18 cellular contexts compared by ENCODE assay signal in genomic region chr7:80087051-80087767, GRCh38. TPM values are rescaled to one million over a fixed set of nuclear protein-coding genes. Genes with fewer than 3 reads are reported as not detected.
DNase-seq lines count a peak whose midpoint lies in the region; ATAC-seq and TF ChIP-seq lines count a peak whose summit lies in the region.
"Had no signal": no experiment of that assay in that cellular context is flagged by ENCODE, and none has a peak within 500 bp of the region (broad histone marks: within the 10 kb centered on the region; RNA-seq: fewer than 3 reads in every experiment).

No MANE protein-coding gene starts in this region.

- no peak for TF ChIP-seq RAD21 in HCT116 (IDR thresholded peaks at IDR 0.05; ENCODE audit: low read depth)

- H2AFZ ChIP-seq in HCT116 (ENCODE audit: low read depth, low read length, poor library complexity, severe bottlenecking) (peak overlapping the region; percentile 96), hepatocyte (no peak overlapping the region), smooth muscle cell (ENCODE audit: low read depth) (peak overlapping the region; percentile 14)
- H2AFZ ChIP-seq: PC-9 had no signal

- TF ChIP-seq CTCF in HCT116 (IDR thresholded peaks at IDR 0.05 in 2 of 3, conservative IDR thresholded peaks at IDR 0.05 in 1 of 3; ENCODE audit: borderline replicate concordance in 1 of 3, insufficient read depth in 1 of 3, low read depth in 2 of 3, low read length in 2 of 3) = no peak
- no peak for TF ChIP-seq CTCF in hepatocyte (IDR thresholded peaks at IDR 0.05; ENCODE audit: poor library complexity)
- no peak for TF ChIP-seq CTCF in smooth muscle cell (IDR thresholded peaks at IDR 0.05; ENCODE audit: borderline replicate concordance, insufficient read depth, poor library complexity, severe bottlenecking)

- DNase-seq in HCT116 (ENCODE audit: low read depth, low spot score) (peak; percentile 27), adipocyte (ENCODE audit: low read depth) (peak; percentile 65), hepatocyte (ENCODE audit: low spot score) (no peak), smooth muscle cell (lab: John Stamatoyannopoulos, UW; ENCODE audit: unreplicated experiment) (no peak)
- DNase-seq in effector memory CD8-positive, alpha-beta T cell = no peak
- DNase-seq: CD8-positive, alpha-beta memory T cell; cortex of kidney; gastrocnemius medialis; left cardiac atrium; MM.1S; PC-9; stimulated activated CD4-positive, alpha-beta T cell treated with anti-CD3 and anti-CD28 coated beads, Interleukin-4, amount 100 ng/mL, for 4 hours; T-helper 9 cell had no signal

- no peaks in the 10 kb centered on the region for H3K36me3 ChIP-seq in HCT116 (ENCODE audit: control insufficient read depth in 1 of 2, insufficient read depth in 2 of 2, low read length in 2 of 2)
- no peaks in the 10 kb centered on the region for H3K36me3 ChIP-seq in adipocyte (ENCODE audit: control insufficient read depth, insufficient read depth, low read length, severe bottlenecking)
- no peaks in the 10 kb centered on the region for H3K36me3 ChIP-seq in hepatocyte (replicated peaks; ENCODE audit: insufficient read depth, low read depth)
- H3K36me3 ChIP-seq in smooth muscle cell (ENCODE audit: low read depth) = no peaks in the 10 kb centered on the region
- H3K36me3 ChIP-seq: gastrocnemius medialis, neutrophil had no signal

- no peak overlapping the region for H3K4me3 Mint-ChIP-seq in activated T-helper 17 cell treated with anti-CD3 and anti-CD28 coated beads, Interleukin-2, amount 50 U/mL, for 72 hours
- no peak overlapping the region for H3K4me3 Mint-ChIP-seq in effector memory CD8-positive, alpha-beta T cell
- H3K4me3 Mint-ChIP-seq: activated naive CD4-positive, alpha-beta T cell treated with anti-CD3 and anti-CD28 coated beads, Interleukin-2, amount 50 U/mL, for 24 hours; CD8-positive, alpha-beta memory T cell had no signal

- peak; percentile 80 for ATAC-seq in HCT116
- ATAC-seq in activated T-helper 17 cell treated with anti-CD3 and anti-CD28 coated beads, Interleukin-2, amount 50 U/mL, for 72 hours (replicated peaks) = no peak
- no peak for ATAC-seq in effector memory CD8-positive, alpha-beta T cell (replicated peaks)
- no peak for ATAC-seq in HG03095 (IDR thresholded peaks at IDR 0.05; ENCODE audit: unreplicated experiment)
- ATAC-seq in HG03342 (IDR thresholded peaks at IDR 0.05; ENCODE audit: unreplicated experiment) = no peak
- ATAC-seq: gastrocnemius medialis had no signal

- H3K9me3 ChIP-seq in HCT116 (ENCODE audit: control insufficient read depth in 1 of 2, insufficient read depth in 1 of 2, low read depth in 1 of 2, low read length in 2 of 2) (no peaks in the 10 kb centered on the region), adipocyte (ENCODE audit: control insufficient read depth, low read length) (peaks cover 3% of the 10 kb centered on the region), hepatocyte (ENCODE audit: low read depth) (no peaks in the 10 kb centered on the region), smooth muscle cell (replicated peaks; ENCODE audit: low read depth) (no peaks in the 10 kb centered on the region)
- H3K9me3 ChIP-seq: gastrocnemius medialis, neutrophil had no signal

- H3K27me3 ChIP-seq in HCT116 (ENCODE audit: insufficient read depth, low read length) (no peaks in the 10 kb centered on the region), adipocyte (replicated peaks; ENCODE audit: control insufficient read depth, insufficient read depth, low read length) (no peaks in the 10 kb centered on the region), hepatocyte (no peaks in the 10 kb centered on the region), smooth muscle cell (ENCODE audit: low read depth) (no peaks in the 10 kb centered on the region)
- H3K27me3 ChIP-seq: gastrocnemius medialis, neutrophil had no signal

- H4K20me1 ChIP-seq in HCT116 (ENCODE audit: insufficient read depth) (no peaks in the 10 kb centered on the region), hepatocyte (ENCODE audit: insufficient read depth, poor library complexity, severe bottlenecking) (no peaks in the 10 kb centered on the region), smooth muscle cell (ENCODE audit: low read depth) (no peaks in the 10 kb centered on the region)

- H3K27ac ChIP-seq in HCT116 (ENCODE audit: low read depth, low read length) (peak overlapping the region; percentile 89), hepatocyte (peak overlapping the region; percentile 4), smooth muscle cell (ENCODE audit: low read depth) (peak overlapping the region; percentile 85)
- H3K27ac ChIP-seq: gastrocnemius medialis, neutrophil, PC-9 had no signal

- WGBS in hepatocyte (ENCODE audit: low lambda C conversion rate, missing lambda C conversion rate) = 79% methylated on average over 11 of the region's 11 CpGs
- WGBS in smooth muscle cell (ENCODE audit: low lambda C conversion rate) = 28% methylated on average over 11 of the region's 11 CpGs

- POLR2A ChIA-PET in HCT116 (lab: Charles Lee) = no interaction called here

- intact Hi-C loops in HCT116 (cut with micrococcal nuclease) = loop anchor here (5.0 kb wide), 1 partner anchor 190 kb away; no protein-coding TSS in a partner anchor

- no peaks in the 10 kb centered on the region for H3K36me3 Mint-ChIP-seq in activated T-helper 17 cell treated with anti-CD3 and anti-CD28 coated beads, Interleukin-2, amount 50 U/mL, for 72 hours (ENCODE audit: low read depth)
- H3K36me3 Mint-ChIP-seq in effector memory CD8-positive, alpha-beta T cell (ENCODE audit: insufficient read depth) = no peaks in the 10 kb centered on the region
- H3K36me3 Mint-ChIP-seq: activated naive CD4-positive, alpha-beta T cell treated with anti-CD3 and anti-CD28 coated beads, Interleukin-2, amount 50 U/mL, for 24 hours; CD8-positive, alpha-beta memory T cell had no signal

- H3K4me2 ChIP-seq in HCT116 (ENCODE audit: low read length) = peak overlapping the region; percentile 85
- peak overlapping the region; percentile 24 for H3K4me2 ChIP-seq in hepatocyte
- H3K4me2 ChIP-seq in smooth muscle cell = peak overlapping the region; percentile 82
- H3K4me2 ChIP-seq: PC-9 had no signal

- H3K9ac ChIP-seq in HCT116 (ENCODE audit: low read length) (peak overlapping the region; percentile 61), adipocyte (ENCODE audit: low read length) (peak overlapping the region; percentile 78), smooth muscle cell (ENCODE audit: low read depth) (no peak overlapping the region)

- H3K79me2 ChIP-seq in HCT116 (ENCODE audit: insufficient read depth, low read length) = no peaks in the 10 kb centered on the region
- no peaks in the 10 kb centered on the region for H3K79me2 ChIP-seq in hepatocyte
- H3K79me2 ChIP-seq in smooth muscle cell (ENCODE audit: low read depth) = no peaks in the 10 kb centered on the region

- H3K9me2 ChIP-seq in HCT116 (ENCODE audit: insufficient read depth) (no peaks in the 10 kb centered on the region), hepatocyte (replicated peaks; ENCODE audit: insufficient read depth) (no peaks in the 10 kb centered on the region)

- no peaks in the 10 kb centered on the region for H3K27me3 Mint-ChIP-seq in activated T-helper 17 cell treated with anti-CD3 and anti-CD28 coated beads, Interleukin-2, amount 50 U/mL, for 72 hours
- no peaks in the 10 kb centered on the region for H3K27me3 Mint-ChIP-seq in effector memory CD8-positive, alpha-beta T cell
- H3K27me3 Mint-ChIP-seq: activated naive CD4-positive, alpha-beta T cell treated with anti-CD3 and anti-CD28 coated beads, Interleukin-2, amount 50 U/mL, for 24 hours; CD8-positive, alpha-beta memory T cell had no signal

- H3K27ac Mint-ChIP-seq in activated T-helper 17 cell treated with anti-CD3 and anti-CD28 coated beads, Interleukin-2, amount 50 U/mL, for 72 hours = no peak overlapping the region
- no peak overlapping the region for H3K27ac Mint-ChIP-seq in effector memory CD8-positive, alpha-beta T cell
- H3K27ac Mint-ChIP-seq: activated naive CD4-positive, alpha-beta T cell treated with anti-CD3 and anti-CD28 coated beads, Interleukin-2, amount 50 U/mL, for 24 hours; CD8-positive, alpha-beta memory T cell had no signal

- no peaks in the 10 kb centered on the region for H3K9me3 Mint-ChIP-seq in activated T-helper 17 cell treated with anti-CD3 and anti-CD28 coated beads, Interleukin-2, amount 50 U/mL, for 72 hours
- H3K9me3 Mint-ChIP-seq in effector memory CD8-positive, alpha-beta T cell = peaks cover 0 to 2% of the 10 kb centered on the region in 2 donors
- H3K9me3 Mint-ChIP-seq: activated naive CD4-positive, alpha-beta T cell treated with anti-CD3 and anti-CD28 coated beads, Interleukin-2, amount 50 U/mL, for 24 hours had no signal

- H3K4me3 ChIP-seq in HCT116 (replicated peaks in 1 of 2; ENCODE audit: low read depth in 1 of 2, low read length in 2 of 2) (peak overlapping the region; percentile 15 to 52), adipocyte (ENCODE audit: low read length) (peak overlapping the region; percentile 63), hepatocyte (no peak overlapping the region), smooth muscle cell (no peak overlapping the region)
- H3K4me3 ChIP-seq: gastrocnemius medialis, PC-9 had no signal

- RAD21 ChIA-PET in HCT116 (lab: Charles Lee; ENCODE audit: low non-redundant PET in 1 of 2, low total read pairs in 2 of 2, uncharacterized antibody in 2 of 2, unreplicated experiment in 2 of 2) = no interaction called here

- BruUV-seq in HCT116 (replicated peaks; lab: Mats Ljungman, UMichigan) = no TSS peak

- peaks cover 23% of the 10 kb centered on the region for H3F3A ChIP-seq in smooth muscle cell (ENCODE audit: low read depth)

- TF ChIP-seq POLR2A in HCT116 (IDR thresholded peaks at IDR 0.05; ENCODE audit: borderline replicate concordance, extremely low read depth, insufficient read depth, insufficient read length) = no peak

- CTCF ChIA-PET in HCT116 (lab: Charles Lee) = interaction anchor here (1.8 kb wide), 1 partner anchor 10 kb away, joined by 6 read pairs; no protein-coding TSS in a partner anchor

- H3K4me1 Mint-ChIP-seq in activated T-helper 17 cell treated with anti-CD3 and anti-CD28 coated beads, Interleukin-2, amount 50 U/mL, for 72 hours = no peaks in the 10 kb centered on the region
- H3K4me1 Mint-ChIP-seq in effector memory CD8-positive, alpha-beta T cell (ENCODE audit: low read depth in 2 of 2) = no peaks in the 10 kb centered on the region
- H3K4me1 Mint-ChIP-seq: activated naive CD4-positive, alpha-beta T cell treated with anti-CD3 and anti-CD28 coated beads, Interleukin-2, amount 50 U/mL, for 24 hours; CD8-positive, alpha-beta memory T cell had no signal

- H3K4me1 ChIP-seq in HCT116 (ENCODE audit: control insufficient read depth in 1 of 2, insufficient read depth in 2 of 2, low read length in 2 of 2) (peaks cover 44 to 65% of the 10 kb centered on the region in 2 experiments; a peak in 3 of 4 replicates), adipocyte (ENCODE audit: control insufficient read depth, insufficient read depth, low read length) (peaks cover 41% of the 10 kb centered on the region), hepatocyte (ENCODE audit: insufficient read depth) (peaks cover 11% of the 10 kb centered on the region), smooth muscle cell (ENCODE audit: low read depth) (peaks cover 16% of the 10 kb centered on the region)
- H3K4me1 ChIP-seq: gastrocnemius medialis had no signal

RNA-seq across cellular contexts. Expression of gene GNAI1, which starts 47.4 kb away (rescaled TPM):
- total RNA-seq in HCT116 (2021; ENCODE audit: unreplicated experiment) = 148 TPM
- 83.0 and 90.2 TPM in 2 replicates for polyA plus RNA-seq in HCT116 (2012)
- 48.7 and 57.4 TPM in 2 replicates for total RNA-seq in hepatocyte
- 58.7 and 61.3 TPM in 2 replicates for polyA plus RNA-seq in hepatocyte
- 204 and 226 TPM in 2 replicates for total RNA-seq in smooth muscle cell
- polyA plus RNA-seq in smooth muscle cell = 183 and 223 TPM in 2 replicates
- not detected for total RNA-seq in activated T-helper 17 cell treated with anti-CD3 and anti-CD28 coated beads, Interleukin-2, amount 50 U/mL, for 72 hours

Comparison
In these comparisons a context has a peak if more than half of its experiments do, and no peak if none do; other contexts are left out.
1. DNase-seq: peak in HCT116 (single experiment) and adipocyte (single experiment); none in hepatocyte (single experiment), smooth muscle cell (single experiment) and effector memory CD8-positive, alpha-beta T cell (0 of 3).
2. H3K27ac ChIP-seq: peak in every context shown above with its lines; median percentile 89 in HCT116; 85 in smooth muscle cell; 4 in hepatocyte.
3. H3K4me2 ChIP-seq: peak in every context shown above with its lines; median percentile 85 in HCT116; 82 in smooth muscle cell; 24 in hepatocyte.
4. H3K4me3 ChIP-seq: peak in HCT116 (2 of 2) and adipocyte (single experiment); none in hepatocyte (single experiment) and smooth muscle cell (single experiment).
5. RNA of gene GNAI1, which starts 47.4 kb away (total RNA-seq): 204 to 226 TPM in smooth muscle cell, 148 TPM in HCT116 (single experiment) and 48.7 to 57.4 TPM in hepatocyte; not detected in activated T-helper 17 cell treated with anti-CD3 and anti-CD28 coated beads, Interleukin-2, amount 50 U/mL, for 72 hours; every median in the first group is over 10 times any median in the second.